ENCODE assay signal across 24 cellular contexts in genomic region chr16:2950773-2951172, GRCh38. TPM values are rescaled to one million over a fixed set of nuclear protein-coding genes. Genes with fewer than 3 reads are reported as not detected.
A peak's percentile ranks its signal among the peaks of the same experiment; 100 is the strongest.
DNase-seq lines count a peak whose midpoint lies in the region; ATAC-seq, FAIRE-seq and TF ChIP-seq lines count a peak whose summit lies in the region.
"Had no signal": no experiment of that assay in that cellular context is flagged by ENCODE, and none has a peak within 500 bp of the region (broad histone marks: within the 10 kb centered on the region; RNA-seq: fewer than 3 reads in every experiment).

No MANE protein-coding gene starts in this region.

- H3K4me3 Mint-ChIP-seq in activated CD8-positive, alpha-beta T cell treated with anti-CD3 and anti-CD28 coated beads for 36 hours = no peak overlapping the region
- H3K4me3 Mint-ChIP-seq: CD4-positive, CD25-positive, alpha-beta regulatory T cell; CD8-positive, alpha-beta memory T cell; HFFc6 had no signal

- H2AFZ ChIP-seq in GM12878 (ENCODE audit: control insufficient read depth, low read depth, low read length) = no peak overlapping the region
- H2AFZ ChIP-seq in osteoblast (ENCODE audit: low read length) = no peak overlapping the region
- H2AFZ ChIP-seq: GM23248 had no signal

- DNase-seq in activated effector memory CD4-positive, alpha-beta T cell treated with anti-CD3 and anti-CD28 coated beads, Interleukin-2, amount 50 U/mL, for 16 hours = peak; percentile 42
- DNase-seq in activated effector memory CD4-positive, alpha-beta T cell treated with Interleukin-2 at 50 U/mL for 16 hours = no peak
- DNase-seq in GM12878 (ENCODE audit: low read depth, low spot score) (no peak), osteoblast (ENCODE audit: insufficient read length, low spot score, missing footprints) (peak; percentile 37), testis (no peak)
- no peak for DNase-seq in activated CD8-positive, alpha-beta T cell treated with anti-CD3 and anti-CD28 coated beads for 36 hours
- DNase-seq: AML-193; C1 segment of cervical spinal cord; CD4-positive, CD25-positive, alpha-beta regulatory T cell; CD8-positive, alpha-beta memory T cell; COR-L47; DMS 273 treated with DMSO at 0.1 percent for 48 hours; DMS53; DND-41; EL; GM23248; HCEC 1CT; HFFc6 had no signal

- H3K4me2 ChIP-seq in BLaER1 treated with 17β-estradiol and CSF1 and Interleukin-3, amounts not matched to agents 10 nM and 100 nM = peak overlapping the region in 9 of 11 experiments; percentile 46 to 95 (median 91); a peak in 18 of 22 replicates
- H3K4me2 ChIP-seq in GM12878 (ENCODE audit: control insufficient read depth, insufficient read depth) (no peak overlapping the region), osteoblast (ENCODE audit: insufficient read depth, low read length) (no peak overlapping the region)
- H3K4me2 ChIP-seq: A549 had no signal

- CTCF ChIA-PET in GM12878 (lab: Yijun Ruan, JAX) = interaction anchor here (3.1 kb wide), 1 partner anchor 24 kb away, joined by 10 read pairs; no protein-coding TSS in a partner anchor
- CTCF ChIA-PET in activated CD8-positive, alpha-beta T cell treated with anti-CD3 and anti-CD28 coated beads for 36 hours (lab: Charles Lee) = interaction anchor here (1.3 to 2.9 kb wide), 2 partner anchors 11 to 24 kb away, joined by 5 to 11 read pairs; no protein-coding TSS in a partner anchor

- RAD21 ChIA-PET in GM12878 (lab: Charles Lee; ENCODE audit: unreplicated experiment) = no interaction called here

- H3K36me3 Mint-ChIP-seq in activated CD8-positive, alpha-beta T cell treated with anti-CD3 and anti-CD28 coated beads for 36 hours (ENCODE audit: low read depth) = no peaks in the 10 kb centered on the region

- BruUV-seq in GM12878 (replicated peaks; lab: Mats Ljungman, UMichigan) = no TSS peak

- no peak overlapping the region for H3K9ac ChIP-seq in BLaER1 treated with 17β-estradiol and CSF1 and Interleukin-3, amounts not matched to agents 10 nM and 100 nM
- no peak overlapping the region for H3K9ac ChIP-seq in GM12878 (ENCODE audit: control insufficient read depth, insufficient read depth, low read length)
- H3K9ac ChIP-seq: GM23248 had no signal

- peaks cover 0 to 32% (median 24%) of the 10 kb centered on the region in 11 experiments; a peak in 18 of 22 replicates for H3K36me3 ChIP-seq in BLaER1 treated with 17β-estradiol and CSF1 and Interleukin-3, amounts not matched to agents 10 nM and 100 nM
- H3K36me3 ChIP-seq in GM12878 (ENCODE audit: control insufficient read depth in 2 of 2, insufficient read depth in 2 of 2, low read length in 1 of 2) (no peaks in the 10 kb centered on the region), osteoblast (ENCODE audit: insufficient read depth, low read length) (peaks cover 11% of the 10 kb centered on the region), testis (ENCODE audit: low read depth, missing control alignments) (no peaks in the 10 kb centered on the region)

- no peak for TF ChIP-seq EP300 in GM12878 (IDR thresholded peaks at IDR 0.05; ENCODE audit: borderline replicate concordance in 1 of 2, control insufficient read depth in 1 of 2, low read depth in 2 of 2, low read length in 2 of 2)

- no peak overlapping the region for H3K4me3 ChIP-seq in BLaER1 treated with 17β-estradiol and CSF1 and Interleukin-3, amounts not matched to agents 10 nM and 100 nM
- H3K4me3 ChIP-seq in GM12878 (no peak overlapping the region), osteoblast (ENCODE audit: insufficient read depth, low read length) (no peak overlapping the region), testis (no peak overlapping the region)
- H3K4me3 ChIP-seq: A549, GM23248 had no signal

- no peaks in the 10 kb centered on the region for H3K4me1 Mint-ChIP-seq in activated CD8-positive, alpha-beta T cell treated with anti-CD3 and anti-CD28 coated beads for 36 hours (ENCODE audit: low read depth)
- H3K4me1 Mint-ChIP-seq: CD4-positive, CD25-positive, alpha-beta regulatory T cell; CD8-positive, alpha-beta memory T cell had no signal

- no peak for TF ChIP-seq POLR2A in GM12878 (IDR thresholded peaks at IDR 0.05; ENCODE audit: low read depth, low read length)
- no peak for TF ChIP-seq POLR2A in testis (IDR thresholded peaks at IDR 0.05)

- TF ChIP-seq CTCF in GM12878 (IDR thresholded peaks at IDR 0.05 in 2 of 3, conservative IDR thresholded peaks at IDR 0.05 in 1 of 3; ENCODE audit: control insufficient read depth in 2 of 3, extremely low read depth in 1 of 3, insufficient read depth in 1 of 3, low read depth in 3 of 3, low read length in 3 of 3) (no peak), osteoblast (IDR thresholded peaks at IDR 0.05; ENCODE audit: extremely low read depth, low read depth, low read length) (no peak), testis (IDR thresholded peaks at IDR 0.05) (no peak)
- no peak for TF ChIP-seq CTCF in activated CD8-positive, alpha-beta T cell treated with anti-CD3 and anti-CD28 coated beads for 36 hours (IDR thresholded peaks at IDR 0.05)

- H3K9me3 Mint-ChIP-seq in activated CD8-positive, alpha-beta T cell treated with anti-CD3 and anti-CD28 coated beads for 36 hours = no peaks in the 10 kb centered on the region
- H3K9me3 Mint-ChIP-seq: CD4-positive, CD25-positive, alpha-beta regulatory T cell; CD8-positive, alpha-beta memory T cell; HFFc6 had no signal

- no peak for FAIRE-seq in GM12878 (lab: Jason Lieb, UNC)
- FAIRE-seq: A549, GM12891, GM19239 had no signal

- ATAC-seq in GM12878 (0 out of 3 replicates have a peak, but pooled peaks have one; percentile 16), HG03469 (IDR thresholded peaks at IDR 0.05; ENCODE audit: unreplicated experiment) (no peak)
- ATAC-seq in activated CD8-positive, alpha-beta T cell treated with anti-CD3 and anti-CD28 coated beads for 36 hours = no peak

- no peaks in the 10 kb centered on the region for H3K27me3 Mint-ChIP-seq in activated CD8-positive, alpha-beta T cell treated with anti-CD3 and anti-CD28 coated beads for 36 hours

- H4K20me1 ChIP-seq in BLaER1 treated with 17β-estradiol and CSF1 and Interleukin-3, amounts not matched to agents 10 nM and 100 nM = peaks cover 0 to 27% (median 0%) of the 10 kb centered on the region in 11 experiments; a peak in 4 of 22 replicates
- H4K20me1 ChIP-seq in GM12878 (ENCODE audit: control insufficient read depth, insufficient read depth) (no peaks in the 10 kb centered on the region), osteoblast (ENCODE audit: insufficient read depth, low read length) (no peaks in the 10 kb centered on the region)

- peaks cover 28 to 61% (median 57%) of the 10 kb centered on the region in 10 experiments for H3K4me1 ChIP-seq in BLaER1 treated with 17β-estradiol and CSF1 and Interleukin-3, amounts not matched to agents 10 nM and 100 nM
- H3K4me1 ChIP-seq in GM12878 (ENCODE audit: control insufficient read depth, insufficient read depth, low read length) (peaks cover 8% of the 10 kb centered on the region), osteoblast (ENCODE audit: insufficient read depth, low read length) (no peaks in the 10 kb centered on the region), testis (no peaks in the 10 kb centered on the region)

- no peak for TF ChIP-seq RAD21 in GM12878 (IDR thresholded peaks at IDR 0.05; ENCODE audit: insufficient read depth, low read depth, low read length)

- SMC1A ChIA-PET in GM12878 (lab: Charles Lee; ENCODE audit: uncharacterized antibody, unreplicated experiment) = no interaction called here

- H3K27ac ChIP-seq in BLaER1 treated with 17β-estradiol and CSF1 and Interleukin-3, amounts not matched to agents 10 nM and 100 nM = peak overlapping the region in 1 of 11 experiments; percentile 0; a peak in 1 of 22 replicates
- no peak overlapping the region for H3K27ac ChIP-seq in GM12878 (ENCODE audit: control insufficient read depth, insufficient read depth)
- H3K27ac ChIP-seq in osteoblast (ENCODE audit: low read depth, low read length) = no peak overlapping the region
- H3K27ac ChIP-seq in testis = no peak overlapping the region
- H3K27ac ChIP-seq: 22Rv1, A549, GM23248 had no signal

- H3K27ac Mint-ChIP-seq in activated CD8-positive, alpha-beta T cell treated with anti-CD3 and anti-CD28 coated beads for 36 hours = no peak overlapping the region
- H3K27ac Mint-ChIP-seq: CD4-positive, CD25-positive, alpha-beta regulatory T cell; CD8-positive, alpha-beta memory T cell; HFFc6 had no signal

- in situ Hi-C loops in GM12878 (cut with MboI) = no loop called here

- peaks cover 0 to 25% (median 0%) of the 10 kb centered on the region in 11 experiments; a peak in 4 of 22 replicates for H3K27me3 ChIP-seq in BLaER1 treated with 17β-estradiol and CSF1 and Interleukin-3, amounts not matched to agents 10 nM and 100 nM
- no peaks in the 10 kb centered on the region for H3K27me3 ChIP-seq in GM12878 (replicated peaks in 1 of 2; ENCODE audit: control insufficient read depth in 2 of 2, insufficient read depth in 2 of 2, low read length in 1 of 2)
- H3K27me3 ChIP-seq in osteoblast (ENCODE audit: insufficient read depth, low read length) = peaks cover 10% of the 10 kb centered on the region
- H3K27me3 ChIP-seq in testis = no peaks in the 10 kb centered on the region

- intact Hi-C loops in GM12878 (cut with micrococcal nuclease; ENCODE audit: unreplicated experiment) (no loop called here), testis (cut with DNase I; ENCODE audit: low total_unique reads) (no loop called here)
- intact Hi-C loops in activated CD8-positive, alpha-beta T cell treated with anti-CD3 and anti-CD28 coated beads for 36 hours (cut with micrococcal nuclease) = no loop called here

- 69% methylated on average over 16 of the region's 16 CpGs for WGBS in GM12878 (ENCODE audit: insufficient coverage, insufficient replicate concordance, low lambda C conversion rate, missing lambda C conversion rate)
- WGBS in testis, 2 donors = 87 to 90% methylated on average over 12 to 16 of the region's 16 CpGs

- 0 out of 22 replicates have a peak, but pooled peaks cover 0 to 4% (median 0%) of the 10 kb centered on the region in 11 experiments for H3K9me3 ChIP-seq in BLaER1 treated with 17β-estradiol and CSF1 and Interleukin-3, amounts not matched to agents 10 nM and 100 nM (replicated peaks in 1 of 11)
- H3K9me3 ChIP-seq in GM12878 (replicated peaks; ENCODE audit: control insufficient read depth, insufficient read depth, low read length) (no peaks in the 10 kb centered on the region), osteoblast (ENCODE audit: low read depth, low read length) (no peaks in the 10 kb centered on the region), testis (no peaks in the 10 kb centered on the region)
- H3K9me3 ChIP-seq: A549 had no signal

- no peaks in the 10 kb centered on the region for H3K79me2 ChIP-seq in GM12878 (ENCODE audit: control insufficient read depth, insufficient read depth, low read length)
- no peaks in the 10 kb centered on the region for H3K79me2 ChIP-seq in osteoblast (ENCODE audit: insufficient read depth, low read length)

- POLR2A ChIA-PET in GM12878 (lab: Charles Lee) = interaction anchor here (0.5 kb wide), 1 partner anchor 154 kb away, joined by 8 read pairs; no protein-coding TSS in a partner anchor
- POLR2A ChIA-PET in activated CD8-positive, alpha-beta T cell treated with anti-CD3 and anti-CD28 coated beads for 36 hours (lab: Charles Lee) = no interaction called here

RNA-seq across cellular contexts. Expression of gene KREMEN2, which starts 13.3 kb away (rescaled TPM):
- 7.1 TPM in 2 replicates for total RNA-seq in GM12878 (2013; cell fraction: nucleolus; rRNA removed)
- 1.3 and 1.8 TPM in 2 replicates for total RNA-seq in GM12878 (2014; rRNA removed)
- total RNA-seq in GM12878 (2014; rRNA removed; fragmentation: Illumina TruSeq; extraction: Trizol) = 0.14 and 0.18 TPM in 2 replicates
- 1.5 TPM in 2 replicates for total RNA-seq in GM12878 (2021)
- polyA plus RNA-seq in GM12878 (2011; ENCODE audit: low read depth) = not detected
- polyA plus RNA-seq in GM12878 (2011; rRNA removed) = 1.6 and 3.7 TPM in 2 replicates
- 5.4 and 9.9 TPM in 2 replicates for polyA plus RNA-seq in GM12878 (2011; cell fraction: cytosol; rRNA removed)
- polyA plus RNA-seq in GM12878 (2011; cell fraction: nucleus; rRNA removed) = 34.9 and 50.5 TPM in 2 replicates
- 0.59 and 0.68 TPM in 2 replicates for polyA plus RNA-seq in GM12878 (2012)
- 0.06 TPM in 1 of 2 replicates, not detected in the other for polyA plus RNA-seq in GM12878 (2014; fragmentation: Illumina TruSeq; extraction: Trizol)
- polyA plus RNA-seq in GM12878 (2014; fragmentation: Nextera tagmentation; extraction: Ambion mirVana) = not detected
- polyA plus RNA-seq in GM12878 (2014; rRNA removed) = 1.1 and 1.8 TPM in 2 replicates
- polyA plus RNA-seq in GM12878 (2016; fragmentation: Nextera tagmentation; extraction: Ambion mirVana) = under 1 TPM; 0.45 to 0.59 TPM
- polyA minus RNA-seq in GM12878 (2011; rRNA and poly(A)+ RNA removed) = 0.37 and 1.3 TPM in 2 replicates
- 1.5 and 2.8 TPM in 2 replicates for polyA minus RNA-seq in GM12878 (2011; cell fraction: cytosol; rRNA and poly(A)+ RNA removed)
- 3.1 and 4.5 TPM in 2 replicates for polyA minus RNA-seq in GM12878 (2011; cell fraction: nucleus; rRNA and poly(A)+ RNA removed)
- total RNA-seq in osteoblast = not detected in 2 replicates
- total RNA-seq in testis = 1 to 10 TPM; 1.7 TPM
- polyA plus RNA-seq in testis (ENCODE audit: insufficient read depth, low read depth, low replicate concordance) = 0.86 TPM
- total RNA-seq in activated CD8-positive, alpha-beta T cell treated with anti-CD3 and anti-CD28 coated beads for 36 hours = under 1 TPM in 1 of 2 experiments, not detected in 1; 0.22 TPM
- total RNA-seq: CD4-positive, CD25-positive, alpha-beta regulatory T cell; CD8-positive, alpha-beta memory T cell; GM23248; HFFc6 had no signal
- polyA plus RNA-seq: CD4-positive, CD25-positive, alpha-beta regulatory T cell; CD8-positive, alpha-beta memory T cell; GM23248 had no signal

RNA-seq across cellular contexts. Expression of gene PAQR4, which starts 18.4 kb away (rescaled TPM):
- 14.8 and 15.2 TPM in 2 replicates for total RNA-seq in GM12878 (2013; cell fraction: nucleolus; rRNA removed)
- total RNA-seq in GM12878 (2014; rRNA removed) (20.8 and 21.1 TPM in 2 replicates), GM12878 (2014; rRNA removed; fragmentation: Illumina TruSeq; extraction: Trizol) (10.6 and 11.9 TPM in 2 replicates), GM12878 (2021) (30.7 and 31.8 TPM in 2 replicates), osteoblast (1.5 and 1.8 TPM in 2 replicates), testis (1 to 10 TPM; 6.4 to 7.1 TPM)
- polyA plus RNA-seq in GM12878 (2011; ENCODE audit: low read depth) = 4.8 TPM
- polyA plus RNA-seq in GM12878 (2011; rRNA removed) (7.2 and 13.9 TPM in 2 replicates), GM12878 (2014; fragmentation: Illumina TruSeq; extraction: Trizol) (7.6 and 13.1 TPM in 2 replicates), GM12878 (2014; fragmentation: Nextera tagmentation; extraction: Ambion mirVana) (under 1 TPM; 0.39 to 0.84 TPM), GM12878 (2014; rRNA removed) (29.4 and 29.9 TPM in 2 replicates), GM12878 (2016; fragmentation: Nextera tagmentation; extraction: Ambion mirVana) (10 to 100 TPM in 1 of 2 experiments, 1 to 10 TPM in 1; 5.9 to 14.2 TPM), testis (ENCODE audit: insufficient read depth, low read depth, low replicate concordance) (6.2 TPM)
- polyA plus RNA-seq in GM12878 (2011; cell fraction: cytosol; rRNA removed) = 20.7 and 26.5 TPM in 2 replicates
- polyA plus RNA-seq in GM12878 (2011; cell fraction: nucleus; rRNA removed) = 66.1 and 79.5 TPM in 2 replicates
- 8.9 and 9.3 TPM in 2 replicates for polyA plus RNA-seq in GM12878 (2012)
- polyA minus RNA-seq in GM12878 (2011; rRNA and poly(A)+ RNA removed) = 10.3 and 16.7 TPM in 2 replicates
- 11.9 and 13.4 TPM in 2 replicates for polyA minus RNA-seq in GM12878 (2011; cell fraction: cytosol; rRNA and poly(A)+ RNA removed)
- 9.6 and 17.0 TPM in 2 replicates for polyA minus RNA-seq in GM12878 (2011; cell fraction: nucleus; rRNA and poly(A)+ RNA removed)
- 10 to 100 TPM; 29.4 to 30.4 TPM for total RNA-seq in activated CD8-positive, alpha-beta T cell treated with anti-CD3 and anti-CD28 coated beads for 36 hours

RNA-seq across cellular contexts. Expression of gene PKMYT1, which starts 29.5 kb away (rescaled TPM):
- total RNA-seq in GM12878 (2013; cell fraction: nucleolus; rRNA removed) = 41.1 and 44.0 TPM in 2 replicates
- total RNA-seq in GM12878 (2014; rRNA removed) (31.6 and 39.6 TPM in 2 replicates), GM12878 (2014; rRNA removed; fragmentation: Illumina TruSeq; extraction: Trizol) (11.5 and 13.6 TPM in 2 replicates), GM12878 (2021) (72.6 and 77.1 TPM in 2 replicates), osteoblast (1.4 and 2.1 TPM in 2 replicates), testis (100 to 1,000 TPM in 1 of 2 donors, 10 to 100 TPM in 1; 76.4 to 146 TPM)
- 6.7 TPM for polyA plus RNA-seq in GM12878 (2011; ENCODE audit: low read depth)
- polyA plus RNA-seq in GM12878 (2011; rRNA removed) (3.4 and 9.3 TPM in 2 replicates), GM12878 (2014; fragmentation: Illumina TruSeq; extraction: Trizol) (6.9 and 13.1 TPM in 2 replicates), GM12878 (2014; fragmentation: Nextera tagmentation; extraction: Ambion mirVana) (10 to 100 TPM in 1 of 2 experiments, 1 to 10 TPM in 1; 4.6 to 20.2 TPM), GM12878 (2014; rRNA removed) (48.1 and 63.7 TPM in 2 replicates), GM12878 (2016; fragmentation: Nextera tagmentation; extraction: Ambion mirVana) (100 to 1,000 TPM in 1 of 2 experiments, 10 to 100 TPM in 1; 91.9 to 101 TPM), testis (ENCODE audit: insufficient read depth, low read depth, low replicate concordance) (119 TPM)
- polyA plus RNA-seq in GM12878 (2011; cell fraction: cytosol; rRNA removed) = 18.5 and 31.3 TPM in 2 replicates
- 97.2 and 161 TPM in 2 replicates for polyA plus RNA-seq in GM12878 (2011; cell fraction: nucleus; rRNA removed)
- 24.9 and 30.6 TPM in 2 replicates for polyA plus RNA-seq in GM12878 (2012)
- polyA minus RNA-seq in GM12878 (2011; rRNA and poly(A)+ RNA removed) = 5.8 and 9.7 TPM in 2 replicates
- polyA minus RNA-seq in GM12878 (2011; cell fraction: cytosol; rRNA and poly(A)+ RNA removed) = 14.4 and 23.0 TPM in 2 replicates
- 18.4 and 39.6 TPM in 2 replicates for polyA minus RNA-seq in GM12878 (2011; cell fraction: nucleus; rRNA and poly(A)+ RNA removed)
- total RNA-seq in activated CD8-positive, alpha-beta T cell treated with anti-CD3 and anti-CD28 coated beads for 36 hours = 100 to 1,000 TPM; 121 to 123 TPM

RNA-seq across cellular contexts. Expression of gene FLYWCH1, which starts 39.0 kb away (rescaled TPM):
- 40.3 and 43.6 TPM in 2 replicates for total RNA-seq in GM12878 (2013; cell fraction: nucleolus; rRNA removed)
- total RNA-seq in GM12878 (2014; rRNA removed) (15.0 and 19.7 TPM in 2 replicates), GM12878 (2014; rRNA removed; fragmentation: Illumina TruSeq; extraction: Trizol) (6.6 and 7.9 TPM in 2 replicates), GM12878 (2021) (27.8 and 33.8 TPM in 2 replicates), osteoblast (48.3 and 56.5 TPM in 2 replicates), testis (10 to 100 TPM; 26.7 to 31.0 TPM)
- 10.7 TPM for polyA plus RNA-seq in GM12878 (2011; ENCODE audit: low read depth)
- polyA plus RNA-seq in GM12878 (2011; rRNA removed) (7.7 and 10.6 TPM in 2 replicates), GM12878 (2014; fragmentation: Illumina TruSeq; extraction: Trizol) (1.8 and 10.1 TPM in 2 replicates), GM12878 (2014; fragmentation: Nextera tagmentation; extraction: Ambion mirVana) (under 1 TPM; 0.47 to 0.60 TPM), GM12878 (2014; rRNA removed) (29.1 and 37.9 TPM in 2 replicates), GM12878 (2016; fragmentation: Nextera tagmentation; extraction: Ambion mirVana) (10 to 100 TPM; 11.8 to 16.7 TPM), testis (ENCODE audit: insufficient read depth, low read depth, low replicate concordance) (12.5 TPM)
- 21.5 and 28.4 TPM in 2 replicates for polyA plus RNA-seq in GM12878 (2011; cell fraction: cytosol; rRNA removed)
- 55.9 and 70.0 TPM in 2 replicates for polyA plus RNA-seq in GM12878 (2011; cell fraction: nucleus; rRNA removed)
- 20.9 and 21.5 TPM in 2 replicates for polyA plus RNA-seq in GM12878 (2012)
- polyA minus RNA-seq in GM12878 (2011; rRNA and poly(A)+ RNA removed) = 6.7 and 11.4 TPM in 2 replicates
- polyA minus RNA-seq in GM12878 (2011; cell fraction: cytosol; rRNA and poly(A)+ RNA removed) = 6.5 and 9.9 TPM in 2 replicates
- polyA minus RNA-seq in GM12878 (2011; cell fraction: nucleus; rRNA and poly(A)+ RNA removed) = 7.4 and 18.7 TPM in 2 replicates
- 10 to 100 TPM; 33.4 to 34.9 TPM for total RNA-seq in activated CD8-positive, alpha-beta T cell treated with anti-CD3 and anti-CD28 coated beads for 36 hours

Comparison
In these comparisons a context has a peak if more than half of its experiments do, and no peak if none do; other contexts are left out.
1. DNase-seq: peak in activated effector memory CD4-positive, alpha-beta T cell treated with anti-CD3 and anti-CD28 coated beads, Interleukin-2, amount 50 U/mL, for 16 hours (single experiment) and osteoblast (single experiment); none in activated effector memory CD4-positive, alpha-beta T cell treated with Interleukin-2 at 50 U/mL for 16 hours (single experiment), GM12878 (single experiment), testis (single experiment) and activated CD8-positive, alpha-beta T cell treated with anti-CD3 and anti-CD28 coated beads for 36 hours (single experiment).
2. H3K4me2 ChIP-seq: peak in BLaER1 treated with 17β-estradiol and CSF1 and Interleukin-3, amounts not matched to agents 10 nM and 100 nM (9 of 11); none in GM12878 (single experiment) and osteoblast (single experiment).